ENCODE assay signal across 17 cellular contexts in genomic region chr22:26442086-26442756, GRCh38. TPM values are rescaled to one million over a fixed set of nuclear protein-coding genes. Genes with fewer than 3 reads are reported as not detected.
DNase-seq lines count a peak whose midpoint lies in the region; ATAC-seq, FAIRE-seq and TF ChIP-seq lines count a peak whose summit lies in the region.
"Had no signal": no experiment of that assay in that cellular context is flagged by ENCODE, and none has a peak within 500 bp of the region (broad histone marks: within the 10 kb centered on the region; RNA-seq: fewer than 3 reads in every experiment).

No MANE protein-coding gene starts in this region.

- no peak for TF ChIP-seq RAD21 in GM12878 (IDR thresholded peaks at IDR 0.05; ENCODE audit: insufficient read depth, low read depth, low read length)

- CTCF ChIA-PET in HEK293 (lab: Yijun Ruan, JAX): interaction anchor here (2.2 kb wide), 1 partner anchor 19 kb away, joined by 11 read pairs; no protein-coding TSS in a partner anchor
- CTCF ChIA-PET in GM12878 (lab: Yijun Ruan, JAX): interaction anchor here (1.1 to 1.3 kb wide), 2 partner anchors 12 to 37 kb away, joined by 3 to 5 read pairs; no protein-coding TSS in a partner anchor

- H3K9me3 ChIP-seq in HEK293 (ENCODE audit: control insufficient read depth, insufficient read depth, low read depth, low read length): no peaks in the 10 kb centered on the region
- H3K9me3 ChIP-seq in GM12878 (replicated peaks; ENCODE audit: control insufficient read depth, insufficient read depth, low read length): no peaks in the 10 kb centered on the region
- H3K9me3 ChIP-seq: Caco-2, SJSA1 had no signal

- no peak overlapping the region for H3K9ac ChIP-seq in GM12878 (ENCODE audit: control insufficient read depth, insufficient read depth, low read length)

- no peaks in the 10 kb centered on the region for H3K27me3 ChIP-seq in GM12878 (replicated peaks in 1 of 2; ENCODE audit: control insufficient read depth in 2 of 2, insufficient read depth in 2 of 2, low read length in 1 of 2)
- H3K27me3 ChIP-seq: SJSA1 had no signal

- H3K4me1 ChIP-seq in HEK293 (ENCODE audit: control insufficient read depth, insufficient read depth, low read length): no peaks in the 10 kb centered on the region
- H3K4me1 ChIP-seq in GM12878 (ENCODE audit: control insufficient read depth, insufficient read depth, low read length): no peaks in the 10 kb centered on the region
- H3K4me1 ChIP-seq: Caco-2, SJSA1 had no signal

- POLR2A ChIA-PET in HEK293 (lab: Yijun Ruan, JAX): interaction anchor here (0.7 kb wide), 1 partner anchor 11 kb away, joined by 6 read pairs; no protein-coding TSS in a partner anchor
- POLR2A ChIA-PET in GM12878 (lab: Charles Lee): interaction anchor here (1.9 kb wide), 1 partner anchor 12 kb away, joined by 7 read pairs; no protein-coding TSS in a partner anchor

- TF ChIP-seq EP300 in GM12878 (IDR thresholded peaks at IDR 0.05; ENCODE audit: borderline replicate concordance in 1 of 2, control insufficient read depth in 1 of 2, low read depth in 2 of 2, low read length in 2 of 2): no peak

- H3K36me3 ChIP-seq in HEK293 (ENCODE audit: control insufficient read depth in 2 of 2, insufficient read depth in 1 of 2, low read length in 2 of 2): peaks cover 0 to 7% of the 10 kb centered on the region in 2 experiments; a peak in 1 of 3 replicates
- H3K36me3 ChIP-seq in GM12878 (ENCODE audit: control insufficient read depth in 2 of 2, insufficient read depth in 2 of 2, low read length in 1 of 2): peaks cover 3 to 7% of the 10 kb centered on the region in 2 experiments; a peak in 3 of 4 replicates
- H3K36me3 ChIP-seq: SJSA1 had no signal

- DNase-seq in GM12891 (ENCODE audit: insufficient read length, low spot score) (no peak), GM12878 (ENCODE audit: low read depth, low spot score) (no peak), islet precursor cell (peak; percentile 43), NCI-H524 treated with DMSO at 0.1 percent for 48 hours (lab: John Stamatoyannopoulos, UW) (no peak)
- no peak for DNase-seq in stimulated activated naive CD4-positive, alpha-beta T cell treated with Interleukin-2 at 50 U/mL for 16 hours (lab: John Stamatoyannopoulos, UW)
- DNase-seq: Caco-2; CD4-positive, CD25-positive, alpha-beta regulatory T cell; GOT3; NCI-H1436 treated with DMSO at 0.1 percent for 48 hours; NCI-H2081; NCI-H774; PC-3 had no signal

- TF ChIP-seq CTCF in HEK293 (tag by site-specific recombination; IDR thresholded peaks at IDR 0.05): no peak
- no peak for TF ChIP-seq CTCF in GM12878 (IDR thresholded peaks at IDR 0.05 in 2 of 3, conservative IDR thresholded peaks at IDR 0.05 in 1 of 3; ENCODE audit: control insufficient read depth in 2 of 3, extremely low read depth in 1 of 3, insufficient read depth in 1 of 3, low read depth in 3 of 3, low read length in 3 of 3)

- no peaks in the 10 kb centered on the region for H4K20me1 ChIP-seq in GM12878 (ENCODE audit: control insufficient read depth, insufficient read depth)

- H3K4me3 ChIP-seq in HEK293 (ENCODE audit: low read depth, low read length) (no peak overlapping the region), GM12878 (no peak overlapping the region)
- H3K4me3 ChIP-seq: SJSA1 had no signal

- intact Hi-C loops in GM12878 (cut with micrococcal nuclease; ENCODE audit: unreplicated experiment): no loop called here

- 85% methylated on average over 4 of the region's 4 CpGs for WGBS in GM12878 (ENCODE audit: insufficient coverage, insufficient replicate concordance, low lambda C conversion rate, missing lambda C conversion rate)

- no peak overlapping the region for H3K4me2 ChIP-seq in GM12878 (ENCODE audit: control insufficient read depth, insufficient read depth)

- ATAC-seq in GM12878: no peak
- ATAC-seq in GM18861 (IDR thresholded peaks at IDR 0.05; ENCODE audit: unreplicated experiment): no peak
- ATAC-seq in GM21367 (IDR thresholded peaks at IDR 0.05; ENCODE audit: unreplicated experiment): no peak
- ATAC-seq: PC-3 had no signal

- SMC1A ChIA-PET in GM12878 (lab: Charles Lee; ENCODE audit: uncharacterized antibody, unreplicated experiment): interaction anchor here (0.6 to 0.9 kb wide), 2 partner anchors 12 to 1373 kb away, joined by 3 read pairs; no protein-coding TSS in a partner anchor

- H2AFZ ChIP-seq in GM12878 (ENCODE audit: control insufficient read depth, low read depth, low read length): no peak overlapping the region

- H3K27ac ChIP-seq in HEK293 (ENCODE audit: extremely low read depth, low read depth, low read length): no peak overlapping the region
- H3K27ac ChIP-seq in GM12878 (ENCODE audit: control insufficient read depth, insufficient read depth): no peak overlapping the region
- H3K27ac ChIP-seq: SJSA1 had no signal

- H3K79me2 ChIP-seq in GM12878 (ENCODE audit: control insufficient read depth, insufficient read depth, low read length): peaks cover 4% of the 10 kb centered on the region

- in situ Hi-C loops in GM12878 (cut with MboI): no loop called here

- TF ChIP-seq POLR2A in GM12891 (IDR thresholded peaks at IDR 0.05; ENCODE audit: low read depth, low read length) (no peak), GM12878 (IDR thresholded peaks at IDR 0.05; ENCODE audit: low read depth, low read length) (no peak)

- RAD21 ChIA-PET in GM12878 (lab: Charles Lee; ENCODE audit: unreplicated experiment): interaction anchor here (1.2 kb wide), 2 partner anchors 18 to 223 kb away, joined by 3 read pairs; no protein-coding TSS in a partner anchor

- no peak for FAIRE-seq in GM12891 (lab: Jason Lieb, UNC)
- FAIRE-seq in GM12878 (lab: Jason Lieb, UNC): no peak
- FAIRE-seq: HTR-8/SVneo had no signal

- BruUV-seq in GM12878 (replicated peaks; lab: Mats Ljungman, UMichigan): no TSS peak

TF ChIP-seq in GM12891, 5 proteins besides CTCF, POLR2A, EP300 and RAD21 (continues in another document):
- TF ChIP-seq POU2F2 (IDR thresholded peaks at IDR 0.05; ENCODE audit: low read depth, low read length): no peak

TF ChIP-seq in GM12878, 131 proteins besides CTCF, POLR2A, EP300 and RAD21 (continues in another document):
- TF ChIP-seq IKZF2 (IDR thresholded peaks at IDR 0.05): peak; percentile 22 to 28; a peak in 2 of 4 replicates
- TF ChIP-seq BHLHE40 (IDR thresholded peaks at IDR 0.05; ENCODE audit: borderline replicate concordance in 1 of 2, low read depth in 2 of 2, low read length in 1 of 2): no peak

RNA-seq across cellular contexts. Expression of gene ASPHD2, which starts 13.2 kb away (rescaled TPM):
- polyA plus RNA-seq in GM12891 (2012; ENCODE audit: low read depth, missing spikeins): 2.7 TPM
- total RNA-seq in GM12878 (2013; cell fraction: nucleolus; rRNA removed): 8.5 and 10.4 TPM in 2 replicates
- total RNA-seq in GM12878 (2014; rRNA removed) (10.4 and 10.8 TPM in 2 replicates), GM12878 (2014; rRNA removed; fragmentation: Illumina TruSeq; extraction: Trizol) (5.0 and 5.3 TPM in 2 replicates), GM12878 (2021) (10.6 TPM in 2 replicates)
- 2.3 TPM for polyA plus RNA-seq in GM12878 (2011; ENCODE audit: low read depth)
- polyA plus RNA-seq in GM12878 (2011; rRNA removed) (6.2 and 7.7 TPM in 2 replicates), GM12878 (2014; fragmentation: Illumina TruSeq; extraction: Trizol) (3.5 and 5.1 TPM in 2 replicates), GM12878 (2014; fragmentation: Nextera tagmentation; extraction: Ambion mirVana) (1 to 10 TPM; 1.6 to 2.3 TPM), GM12878 (2014; rRNA removed) (9.0 TPM in 2 replicates), GM12878 (2016; fragmentation: Nextera tagmentation; extraction: Ambion mirVana) (1 to 10 TPM; 1.6 to 3.2 TPM)
- 7.7 and 8.5 TPM in 2 replicates for polyA plus RNA-seq in GM12878 (2011; cell fraction: cytosol; rRNA removed)
- polyA plus RNA-seq in GM12878 (2011; cell fraction: nucleus; rRNA removed): 6.9 and 7.5 TPM in 2 replicates
- polyA plus RNA-seq in GM12878 (2012): 3.4 and 4.4 TPM in 2 replicates
- polyA minus RNA-seq in GM12878 (2011; rRNA and poly(A)+ RNA removed): 10.2 and 15.7 TPM in 2 replicates
- 3.7 and 5.5 TPM in 2 replicates for polyA minus RNA-seq in GM12878 (2011; cell fraction: cytosol; rRNA and poly(A)+ RNA removed)
- polyA minus RNA-seq in GM12878 (2011; cell fraction: nucleus; rRNA and poly(A)+ RNA removed): 4.5 and 6.3 TPM in 2 replicates
- total RNA-seq: Caco-2 had no signal

RNA-seq across cellular contexts. Expression of gene HPS4, which starts 41.4 kb away (rescaled TPM):
- 16.9 TPM for polyA plus RNA-seq in GM12891 (2012; ENCODE audit: low read depth, missing spikeins)
- total RNA-seq in GM12878 (2013; cell fraction: nucleolus; rRNA removed): 182 and 200 TPM in 2 replicates
- total RNA-seq in GM12878 (2014; rRNA removed) (36.7 and 38.5 TPM in 2 replicates), GM12878 (2014; rRNA removed; fragmentation: Illumina TruSeq; extraction: Trizol) (24.2 and 25.7 TPM in 2 replicates), GM12878 (2021) (34.2 and 35.2 TPM in 2 replicates)
- 19.5 TPM for polyA plus RNA-seq in GM12878 (2011; ENCODE audit: low read depth)
- polyA plus RNA-seq in GM12878 (2011; rRNA removed) (36.5 and 52.5 TPM in 2 replicates), GM12878 (2014; fragmentation: Illumina TruSeq; extraction: Trizol) (27.3 and 31.1 TPM in 2 replicates), GM12878 (2014; fragmentation: Nextera tagmentation; extraction: Ambion mirVana) (10 to 100 TPM; 11.7 to 12.3 TPM), GM12878 (2014; rRNA removed) (32.4 and 34.4 TPM in 2 replicates), GM12878 (2016; fragmentation: Nextera tagmentation; extraction: Ambion mirVana) (10 to 100 TPM; 28.7 to 30.5 TPM)
- polyA plus RNA-seq in GM12878 (2011; cell fraction: cytosol; rRNA removed): 35.8 and 37.7 TPM in 2 replicates
- 119 and 130 TPM in 2 replicates for polyA plus RNA-seq in GM12878 (2011; cell fraction: nucleus; rRNA removed)
- polyA plus RNA-seq in GM12878 (2012): 26.4 and 30.0 TPM in 2 replicates
- 40.2 and 41.4 TPM in 2 replicates for polyA minus RNA-seq in GM12878 (2011; rRNA and poly(A)+ RNA removed)
- polyA minus RNA-seq in GM12878 (2011; cell fraction: cytosol; rRNA and poly(A)+ RNA removed): 14.2 and 15.0 TPM in 2 replicates
- 43.3 and 49.2 TPM in 2 replicates for polyA minus RNA-seq in GM12878 (2011; cell fraction: nucleus; rRNA and poly(A)+ RNA removed)

RNA-seq across cellular contexts. Expression of gene SRRD, which starts 41.5 kb away (rescaled TPM):
- polyA plus RNA-seq in GM12891 (2012; ENCODE audit: low read depth, missing spikeins): 15.2 TPM
- total RNA-seq in GM12878 (2013; cell fraction: nucleolus; rRNA removed): 14.9 and 17.6 TPM in 2 replicates
- total RNA-seq in GM12878 (2014; rRNA removed) (17.2 and 17.7 TPM in 2 replicates), GM12878 (2014; rRNA removed; fragmentation: Illumina TruSeq; extraction: Trizol) (21.2 and 26.4 TPM in 2 replicates), GM12878 (2021) (27.5 and 32.9 TPM in 2 replicates)
- 9.4 TPM for polyA plus RNA-seq in GM12878 (2011; ENCODE audit: low read depth)
- polyA plus RNA-seq in GM12878 (2011; rRNA removed) (50.5 and 55.9 TPM in 2 replicates), GM12878 (2014; fragmentation: Illumina TruSeq; extraction: Trizol) (31.5 and 41.6 TPM in 2 replicates), GM12878 (2014; fragmentation: Nextera tagmentation; extraction: Ambion mirVana) (10 to 100 TPM in 1 of 2 experiments, 1 to 10 TPM in 1; 4.1 to 15.4 TPM), GM12878 (2014; rRNA removed) (22.3 and 27.4 TPM in 2 replicates), GM12878 (2016; fragmentation: Nextera tagmentation; extraction: Ambion mirVana) (10 to 100 TPM; 42.9 to 50.6 TPM)
- 20.4 and 32.3 TPM in 2 replicates for polyA plus RNA-seq in GM12878 (2011; cell fraction: cytosol; rRNA removed)
- polyA plus RNA-seq in GM12878 (2011; cell fraction: nucleus; rRNA removed): 16.9 and 17.7 TPM in 2 replicates
- polyA plus RNA-seq in GM12878 (2012): 9.4 and 18.9 TPM in 2 replicates
- polyA minus RNA-seq in GM12878 (2011; rRNA and poly(A)+ RNA removed): 30.7 and 36.9 TPM in 2 replicates
- 7.6 and 9.1 TPM in 2 replicates for polyA minus RNA-seq in GM12878 (2011; cell fraction: cytosol; rRNA and poly(A)+ RNA removed)
- polyA minus RNA-seq in GM12878 (2011; cell fraction: nucleus; rRNA and poly(A)+ RNA removed): 4.8 and 7.7 TPM in 2 replicates
